ENCODE assay signal across 13 cellular contexts in genomic region chr4:42824278-42824977, GRCh38.
A peak's percentile ranks its signal among the peaks of the same experiment; 100 is the strongest.
DNase-seq lines count a peak whose midpoint lies in the region; ATAC-seq and TF ChIP-seq lines count a peak whose summit lies in the region.
"Had no signal": no experiment of that assay in that cellular context is flagged by ENCODE, and none has a peak within 500 bp of the region (broad histone marks: within the 10 kb centered on the region; RNA-seq: fewer than 3 reads in every experiment).

No MANE protein-coding gene starts in this region.

- peak; percentile 66 for DNase-seq in LNCaP clone FGC (ENCODE audit: low read depth)
- no peak for DNase-seq in left lobe of liver (ENCODE audit: low spot score)
- DNase-seq in lower lobe of right lung: no peak
- DNase-seq in upper lobe of left lung: no peak
- no peak for DNase-seq in NCI-H2107 (lab: John Stamatoyannopoulos, UW)
- DNase-seq in stimulated activated CD4-positive, alpha-beta T cell treated with anti-CD3 and anti-CD28 coated beads, Interleukin-2, amount 100 ng/mL, for 48 hours: no peak
- DNase-seq: CD8-positive, alpha-beta T cell; DMS79 had no signal

- peak; percentile 93 for ATAC-seq in left lobe of liver
- peak; percentile 88 to 93 for ATAC-seq in lower lobe of right lung
- peak; percentile 41 to 81 for ATAC-seq in upper lobe of left lung (ENCODE audit: low FRiP score in 2 of 2)
- no peak for ATAC-seq in HG02571 (IDR thresholded peaks at IDR 0.05; ENCODE audit: unreplicated experiment)
- ATAC-seq: CD8-positive, alpha-beta T cell; K562 had no signal

- no peak overlapping the region for H3K27ac ChIP-seq in lower lobe of right lung
- H3K27ac ChIP-seq in upper lobe of left lung: peak overlapping the region in 1 of 4 donors; percentile 30
- H3K27ac ChIP-seq: HL-60 had no signal

- H3K9me3 ChIP-seq in lower lobe of right lung: no peaks in the 10 kb centered on the region
- H3K9me3 ChIP-seq in upper lobe of left lung: no peaks in the 10 kb centered on the region
- H3K9me3 ChIP-seq: Caco-2, HAP-1 had no signal

- H3K4me3 ChIP-seq in LNCaP clone FGC (ENCODE audit: low read depth, low read length) (no peak overlapping the region), lower lobe of right lung (no peak overlapping the region), upper lobe of left lung (no peak overlapping the region)
- H3K4me3 ChIP-seq: HAP-1, K562 had no signal

- no peak for TF ChIP-seq POLR2A in upper lobe of left lung (IDR thresholded peaks at IDR 0.05)

- no peak for TF ChIP-seq CTCF in LNCaP clone FGC (IDR thresholded peaks at IDR 0.05; ENCODE audit: control insufficient read depth, extremely low read depth, insufficient read depth)
- TF ChIP-seq CTCF in lower lobe of right lung (IDR thresholded peaks at IDR 0.05): no peak
- no peak for TF ChIP-seq CTCF in upper lobe of left lung (IDR thresholded peaks at IDR 0.05)

- H3K36me3 ChIP-seq in lower lobe of right lung: no peaks in the 10 kb centered on the region
- no peaks in the 10 kb centered on the region for H3K36me3 ChIP-seq in upper lobe of left lung
- H3K36me3 ChIP-seq: HAP-1 had no signal

- no peak for TF ChIP-seq EP300 in upper lobe of left lung (IDR thresholded peaks at IDR 0.05)

- intact Hi-C loops in lower lobe of right lung (cut with DNase I): no loop called here

- H3K27me3 ChIP-seq in lower lobe of right lung (ENCODE audit: low read depth) (no peaks in the 10 kb centered on the region), upper lobe of left lung (no peaks in the 10 kb centered on the region)

- WGBS in upper lobe of left lung, 2 donors: 63 to 64% methylated on average over 1 of the region's 1 CpG

- H3K4me1 ChIP-seq in lower lobe of right lung (peaks cover under 1% of the 10 kb centered on the region), upper lobe of left lung (peaks cover 0 to 4% (median 1%) of the 10 kb centered on the region in 4 donors)
- H3K4me1 ChIP-seq: Caco-2, HAP-1 had no signal
